1 cellular context compared by ENCODE assay signal in the genomic region with DNA sequence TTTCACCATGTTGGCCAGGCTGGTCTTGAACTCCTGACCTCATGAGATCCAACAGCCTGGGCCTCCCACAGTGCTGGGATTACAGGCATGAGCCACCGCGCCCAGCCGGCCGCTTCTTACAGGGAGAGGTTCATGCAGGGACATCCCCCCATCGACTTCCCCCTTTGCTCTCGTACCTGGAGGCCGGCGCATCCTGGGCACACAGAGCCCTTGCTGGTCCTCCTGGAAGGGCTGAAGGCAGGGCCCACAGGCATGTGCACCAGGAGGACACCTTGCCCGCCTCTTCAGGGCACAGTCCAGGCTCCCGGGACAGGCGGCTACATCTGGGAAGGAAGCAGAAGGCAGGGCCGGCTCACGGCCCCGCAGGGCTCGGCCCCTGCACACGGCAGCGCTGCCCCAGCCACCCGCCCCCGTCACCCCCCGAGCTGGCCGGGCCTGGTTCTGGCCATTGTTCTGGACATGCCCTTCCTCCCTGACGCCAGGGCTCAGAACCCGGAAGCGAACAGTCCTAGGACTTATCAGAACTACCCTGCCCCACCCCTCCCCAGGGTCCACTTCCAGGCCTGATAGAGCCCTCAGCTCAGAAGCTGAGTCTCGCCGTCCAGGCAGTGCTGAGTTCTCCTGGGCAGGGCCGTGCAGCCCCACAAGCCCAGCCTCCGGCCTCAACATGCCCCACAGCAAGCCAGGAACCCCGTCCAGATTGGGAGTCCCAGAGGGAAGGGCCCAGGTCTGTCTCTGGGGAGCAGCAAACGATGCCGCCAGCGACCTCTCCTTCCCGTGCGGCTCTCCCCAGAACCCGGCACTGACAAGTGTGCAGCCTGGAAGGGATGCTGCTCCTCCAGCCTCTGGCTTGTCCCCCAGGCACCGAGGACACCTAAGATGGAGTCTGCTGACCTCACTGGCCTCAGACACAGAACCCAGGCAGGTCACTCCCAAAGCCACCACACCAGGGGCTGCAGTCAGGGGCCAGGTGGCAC.
TF ChIP-seq lines count a peak whose summit lies in the region.

No MANE protein-coding gene starts in this region.

TF ChIP-seq in HepG2, 621 proteins besides CTCF, POLR2A, EP300 and RAD21:
- TF ChIP-seq MLLT10 (CRISPR knock-in tag; IDR thresholded peaks at IDR 0.05), result no peak
- TF ChIP-seq, protein P1, sequence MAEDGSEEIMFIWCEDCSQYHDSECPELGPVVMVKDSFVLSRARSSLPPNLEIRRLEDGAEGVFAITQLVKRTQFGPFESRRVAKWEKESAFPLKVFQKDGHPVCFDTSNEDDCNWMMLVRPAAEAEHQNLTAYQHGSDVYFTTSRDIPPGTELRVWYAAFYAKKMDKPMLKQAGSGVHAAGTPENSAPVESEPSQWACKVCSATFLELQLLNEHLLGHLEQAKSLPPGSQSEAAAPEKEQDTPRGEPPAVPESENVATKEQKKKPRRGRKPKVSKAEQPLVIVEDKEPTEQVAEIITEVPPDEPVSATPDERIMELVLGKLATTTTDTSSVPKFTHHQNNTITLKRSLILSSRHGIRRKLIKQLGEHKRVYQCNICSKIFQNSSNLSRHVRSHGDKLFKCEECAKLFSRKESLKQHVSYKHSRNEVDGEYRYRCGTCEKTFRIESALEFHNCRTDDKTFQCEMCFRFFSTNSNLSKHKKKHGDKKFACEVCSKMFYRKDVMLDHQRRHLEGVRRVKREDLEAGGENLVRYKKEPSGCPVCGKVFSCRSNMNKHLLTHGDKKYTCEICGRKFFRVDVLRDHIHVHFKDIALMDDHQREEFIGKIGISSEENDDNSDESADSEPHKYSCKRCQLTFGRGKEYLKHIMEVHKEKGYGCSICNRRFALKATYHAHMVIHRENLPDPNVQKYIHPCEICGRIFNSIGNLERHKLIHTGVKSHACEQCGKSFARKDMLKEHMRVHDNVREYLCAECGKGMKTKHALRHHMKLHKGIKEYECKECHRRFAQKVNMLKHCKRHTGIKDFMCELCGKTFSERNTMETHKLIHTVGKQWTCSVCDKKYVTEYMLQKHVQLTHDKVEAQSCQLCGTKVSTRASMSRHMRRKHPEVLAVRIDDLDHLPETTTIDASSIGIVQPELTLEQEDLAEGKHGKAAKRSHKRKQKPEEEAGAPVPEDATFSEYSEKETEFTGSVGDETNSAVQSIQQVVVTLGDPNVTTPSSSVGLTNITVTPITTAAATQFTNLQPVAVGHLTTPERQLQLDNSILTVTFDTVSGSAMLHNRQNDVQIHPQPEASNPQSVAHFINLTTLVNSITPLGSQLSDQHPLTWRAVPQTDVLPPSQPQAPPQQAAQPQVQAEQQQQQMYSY (CRISPR knock-in tag; IDR thresholded peaks at IDR 0.05), result peak; percentile 57; the same call in 1 of the 2 replicates
- no peak for TF ChIP-seq ISX (CRISPR knock-in tag; conservative IDR thresholded peaks at IDR 0.05)
- TF ChIP-seq, protein P2, sequence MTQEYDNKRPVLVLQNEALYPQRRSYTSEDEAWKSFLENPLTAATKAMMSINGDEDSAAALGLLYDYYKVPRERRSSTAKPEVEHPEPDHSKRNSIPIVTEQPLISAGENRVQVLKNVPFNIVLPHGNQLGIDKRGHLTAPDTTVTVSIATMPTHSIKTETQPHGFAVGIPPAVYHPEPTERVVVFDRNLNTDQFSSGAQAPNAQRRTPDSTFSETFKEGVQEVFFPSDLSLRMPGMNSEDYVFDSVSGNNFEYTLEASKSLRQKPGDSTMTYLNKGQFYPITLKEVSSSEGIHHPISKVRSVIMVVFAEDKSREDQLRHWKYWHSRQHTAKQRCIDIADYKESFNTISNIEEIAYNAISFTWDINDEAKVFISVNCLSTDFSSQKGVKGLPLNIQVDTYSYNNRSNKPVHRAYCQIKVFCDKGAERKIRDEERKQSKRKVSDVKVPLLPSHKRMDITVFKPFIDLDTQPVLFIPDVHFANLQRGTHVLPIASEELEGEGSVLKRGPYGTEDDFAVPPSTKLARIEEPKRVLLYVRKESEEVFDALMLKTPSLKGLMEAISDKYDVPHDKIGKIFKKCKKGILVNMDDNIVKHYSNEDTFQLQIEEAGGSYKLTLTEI (CRISPR knock-in tag; conservative IDR thresholded peaks at IDR 0.05), result no peak
- TF ChIP-seq, protein P3, sequence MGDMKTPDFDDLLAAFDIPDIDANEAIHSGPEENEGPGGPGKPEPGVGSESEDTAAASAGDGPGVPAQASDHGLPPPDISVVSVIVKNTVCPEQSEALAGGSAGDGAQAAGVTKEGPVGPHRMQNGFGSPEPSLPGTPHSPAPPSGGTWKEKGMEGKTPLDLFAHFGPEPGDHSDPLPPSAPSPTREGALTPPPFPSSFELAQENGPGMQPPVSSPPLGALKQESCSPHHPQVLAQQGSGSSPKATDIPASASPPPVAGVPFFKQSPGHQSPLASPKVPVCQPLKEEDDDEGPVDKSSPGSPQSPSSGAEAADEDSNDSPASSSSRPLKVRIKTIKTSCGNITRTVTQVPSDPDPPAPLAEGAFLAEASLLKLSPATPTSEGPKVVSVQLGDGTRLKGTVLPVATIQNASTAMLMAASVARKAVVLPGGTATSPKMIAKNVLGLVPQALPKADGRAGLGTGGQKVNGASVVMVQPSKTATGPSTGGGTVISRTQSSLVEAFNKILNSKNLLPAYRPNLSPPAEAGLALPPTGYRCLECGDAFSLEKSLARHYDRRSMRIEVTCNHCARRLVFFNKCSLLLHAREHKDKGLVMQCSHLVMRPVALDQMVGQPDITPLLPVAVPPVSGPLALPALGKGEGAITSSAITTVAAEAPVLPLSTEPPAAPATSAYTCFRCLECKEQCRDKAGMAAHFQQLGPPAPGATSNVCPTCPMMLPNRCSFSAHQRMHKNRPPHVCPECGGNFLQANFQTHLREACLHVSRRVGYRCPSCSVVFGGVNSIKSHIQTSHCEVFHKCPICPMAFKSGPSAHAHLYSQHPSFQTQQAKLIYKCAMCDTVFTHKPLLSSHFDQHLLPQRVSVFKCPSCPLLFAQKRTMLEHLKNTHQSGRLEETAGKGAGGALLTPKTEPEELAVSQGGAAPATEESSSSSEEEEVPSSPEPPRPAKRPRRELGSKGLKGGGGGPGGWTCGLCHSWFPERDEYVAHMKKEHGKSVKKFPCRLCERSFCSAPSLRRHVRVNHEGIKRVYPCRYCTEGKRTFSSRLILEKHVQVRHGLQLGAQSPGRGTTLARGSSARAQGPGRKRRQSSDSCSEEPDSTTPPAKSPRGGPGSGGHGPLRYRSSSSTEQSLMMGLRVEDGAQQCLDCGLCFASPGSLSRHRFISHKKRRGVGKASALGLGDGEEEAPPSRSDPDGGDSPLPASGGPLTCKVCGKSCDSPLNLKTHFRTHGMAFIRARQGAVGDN (CRISPR knock-in tag; IDR thresholded peaks at IDR 0.05), result peak; percentile 29
